Comparison of ENCODE assay signal across 6 cellular contexts in genomic region chr17:82696916-82697807, GRCh38. TPM values are rescaled to one million over a fixed set of nuclear protein-coding genes. Genes with fewer than 3 reads are reported as not detected.
DNase-seq lines count a peak whose midpoint lies in the region; ATAC-seq and TF ChIP-seq lines count a peak whose summit lies in the region.

No MANE protein-coding gene starts in this region.

- DNase-seq in dermis blood vessel endothelial cell (peak; percentile 6), progenitor cell of endocrine pancreas (ENCODE audit: low spot score, unreplicated experiment) (no peak), HuH-7 (ENCODE audit: low spot score) (no peak)

- H3K36me3 Mint-ChIP-seq in progenitor cell of endocrine pancreas (ENCODE audit: insufficient read depth) = peaks cover 14% of the 10 kb centered on the region

- no peaks in the 10 kb centered on the region for H3K27me3 ChIP-seq in Loucy (ENCODE audit: insufficient read depth, low read length, poor library complexity, severe bottlenecking)

- H3K4me1 Mint-ChIP-seq in progenitor cell of endocrine pancreas (ENCODE audit: low read depth) = peaks cover 2% of the 10 kb centered on the region

- TF ChIP-seq CTCF in Loucy (conservative IDR thresholded peaks at IDR 0.05; ENCODE audit: low read length) = no peak
- no peak for TF ChIP-seq CTCF in progenitor cell of endocrine pancreas (IDR thresholded peaks at IDR 0.05; ENCODE audit: unreplicated experiment)

- no peaks in the 10 kb centered on the region for H3K36me3 ChIP-seq in Loucy (ENCODE audit: insufficient read depth, low read length)

- no peak overlapping the region for H3K27ac Mint-ChIP-seq in progenitor cell of endocrine pancreas

- no peak overlapping the region for H3K4me2 ChIP-seq in Loucy (ENCODE audit: low read depth, low read length, poor library complexity, severe bottlenecking)

- no peak overlapping the region for H3K9ac ChIP-seq in Loucy (ENCODE audit: low read depth, low read length, poor library complexity, severe bottlenecking)

- H3K27me3 Mint-ChIP-seq in progenitor cell of endocrine pancreas = peaks cover 32% of the 10 kb centered on the region

- peak overlapping the region; percentile 57 for H3K4me3 Mint-ChIP-seq in progenitor cell of endocrine pancreas (ENCODE audit: low read depth)

- H3K4me3 ChIP-seq in Loucy (ENCODE audit: low read length, poor library complexity, severe bottlenecking) = peak overlapping the region; percentile 73

- no peaks in the 10 kb centered on the region for H4K20me1 ChIP-seq in Loucy (ENCODE audit: insufficient read depth, low read length, poor library complexity, severe bottlenecking)

- H3K9me3 Mint-ChIP-seq in progenitor cell of endocrine pancreas (ENCODE audit: low read depth) = peaks cover 7% of the 10 kb centered on the region

- H3F3A ChIP-seq in Loucy (ENCODE audit: low read depth) = no peaks in the 10 kb centered on the region

- ATAC-seq in HG02973 (IDR thresholded peaks at IDR 0.05; ENCODE audit: unreplicated experiment) (no peak), HG02623 (IDR thresholded peaks at IDR 0.05; ENCODE audit: unreplicated experiment) (no peak)

- H3K4me1 ChIP-seq in Loucy (ENCODE audit: insufficient read depth, low read length, poor library complexity, severe bottlenecking) = no peaks in the 10 kb centered on the region

- H3K9me2 ChIP-seq in Loucy (replicated peaks; ENCODE audit: low read depth, low read length) = no peaks in the 10 kb centered on the region

- no peaks in the 10 kb centered on the region for H3K79me2 ChIP-seq in Loucy (ENCODE audit: insufficient read depth, low read length)

- no peak overlapping the region for H2AFZ ChIP-seq in Loucy (ENCODE audit: low read length)

- no peaks in the 10 kb centered on the region; the same call in 1 of the 2 replicates for H3K9me3 ChIP-seq in Loucy (ENCODE audit: insufficient read depth, low read depth, low read length)

RNA-seq across cellular contexts. Expression of gene RAB40B, which starts 1.3 kb away (rescaled TPM):
- total RNA-seq in dermis blood vessel endothelial cell (5.8 and 8.9 TPM in 2 replicates), progenitor cell of endocrine pancreas (13.3 and 14.3 TPM in 2 replicates)

RNA-seq across cellular contexts. Expression of gene FN3KRP, which starts 19.3 kb away (rescaled TPM):
- 19.1 and 23.4 TPM in 2 replicates for total RNA-seq in dermis blood vessel endothelial cell
- 31.8 and 34.2 TPM in 2 replicates for total RNA-seq in progenitor cell of endocrine pancreas

RNA-seq across cellular contexts. Expression of gene FN3K, which starts 38.3 kb away (rescaled TPM):
- total RNA-seq in dermis blood vessel endothelial cell (7.0 and 8.5 TPM in 2 replicates), progenitor cell of endocrine pancreas (40.4 and 40.6 TPM in 2 replicates)

RNA-seq across cellular contexts. Expression of gene WDR45B, which starts 48.9 kb away (rescaled TPM):
- 61.4 and 91.0 TPM in 2 replicates for total RNA-seq in dermis blood vessel endothelial cell
- total RNA-seq in progenitor cell of endocrine pancreas = 75.8 and 77.6 TPM in 2 replicates

RNA-seq across cellular contexts. Expression of gene TBCD, which starts 54.7 kb away (rescaled TPM):
- total RNA-seq in dermis blood vessel endothelial cell (50.9 and 78.6 TPM in 2 replicates), progenitor cell of endocrine pancreas (95.6 and 103 TPM in 2 replicates)
